ENCODE assay signal across 8 cellular contexts in genomic region chr7:132588596-132588995, GRCh38. TPM values are rescaled to one million over a fixed set of nuclear protein-coding genes. Genes with fewer than 3 reads are reported as not detected.
"Had no signal": no experiment of that assay in that cellular context is flagged by ENCODE, and none has a peak within 500 bp of the region (broad histone marks: within the 10 kb centered on the region; RNA-seq: fewer than 3 reads in every experiment).

No MANE protein-coding gene starts in this region.

- H3K27ac ChIP-seq: HL-60, KMS-11 had no signal

- H3K27ac Mint-ChIP-seq: IgD-negative memory B cell had no signal

- DNase-seq: IMR-90, KBM-7, KG1 had no signal

- H3K4me3 Mint-ChIP-seq: IgD-negative memory B cell had no signal

- FAIRE-seq: HTR-8/SVneo had no signal

- H3K9ac ChIP-seq: KMS-11 had no signal

- H3K9me3 Mint-ChIP-seq: IgD-negative memory B cell had no signal

- H3K4me1 Mint-ChIP-seq: IgD-negative memory B cell had no signal

- H3K4me2 ChIP-seq: KMS-11 had no signal

RNA-seq across cellular contexts. Expression of gene PLXNA4, which starts 12.3 kb away (rescaled TPM):
- total RNA-seq: HT-29 had no signal
- polyA plus RNA-seq: IgD-negative memory B cell had no signal
